ENCODE assay signal across 15 cellular contexts in the genomic region with DNA sequence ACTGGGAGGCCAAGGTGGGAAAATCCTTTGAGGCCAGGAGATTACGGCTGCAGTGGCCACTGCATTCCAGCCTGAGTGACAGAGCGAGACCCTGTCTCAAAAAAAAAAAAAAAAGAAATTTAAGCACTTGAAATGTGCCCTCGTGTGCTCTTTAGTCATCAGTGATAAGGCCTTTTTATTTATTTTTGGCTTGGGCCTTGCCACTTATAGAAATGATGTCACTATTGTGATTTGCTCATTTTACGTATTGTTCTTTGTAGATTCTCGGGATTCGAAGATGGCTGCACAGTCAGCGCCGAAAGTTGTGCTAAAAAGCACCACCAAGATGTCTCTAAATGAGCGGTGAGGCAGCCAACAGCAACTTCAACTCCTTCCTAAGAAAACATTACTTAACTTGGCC. TPM values are rescaled to one million over a fixed set of nuclear protein-coding genes. Genes with fewer than 3 reads are reported as not detected.
DNase-seq lines count a peak whose midpoint lies in the region; ATAC-seq and TF ChIP-seq lines count a peak whose summit lies in the region.
"Had no signal": no experiment of that assay in that cellular context is flagged by ENCODE, and none has a peak within 500 bp of the region (broad histone marks: within the 10 kb centered on the region; RNA-seq: fewer than 3 reads in every experiment).

No MANE protein-coding gene starts in this region.

- H2AK5ac ChIP-seq in H9 (ENCODE audit: insufficient read length, low read length) (no peak overlapping the region), neuronal stem cell (ENCODE audit: low read depth, low read length) (no peak overlapping the region)

- WGBS in H9 (ENCODE audit: extremely low coverage, insufficient read length, low lambda C conversion rate) = no CpG with 5 or more reads among the region's 9 CpGs
- WGBS in neuronal stem cell (ENCODE audit: extremely low coverage in 2 of 2, insufficient read length in 2 of 2, insufficient replicate concordance in 1 of 2), 2 donors = no CpG with 5 or more reads among the region's 9 CpGs

- H3K4me1 Mint-ChIP-seq in CD4-positive, CD25-positive, alpha-beta regulatory T cell = peaks cover 18 to 60% (median 38%) of the 10 kb centered on the region in 4 donors
- peaks cover 13 to 16% of the 10 kb centered on the region in 2 experiments for H3K4me1 Mint-ChIP-seq in H9
- H3K4me1 Mint-ChIP-seq in brain = peaks cover 58% of the 10 kb centered on the region
- peaks cover 19% of the 10 kb centered on the region for H3K4me1 Mint-ChIP-seq in neural progenitor cell

- peaks cover 6% of the 10 kb centered on the region for H3K27me3 Mint-ChIP-seq in CD4-positive, CD25-positive, alpha-beta regulatory T cell
- H3K27me3 Mint-ChIP-seq in H9 (ENCODE audit: low read depth) = no peaks in the 10 kb centered on the region
- peaks cover 9% of the 10 kb centered on the region for H3K27me3 Mint-ChIP-seq in brain
- peaks cover 2% of the 10 kb centered on the region for H3K27me3 Mint-ChIP-seq in neural progenitor cell (ENCODE audit: insufficient read depth, low read depth)
- H3K27me3 Mint-ChIP-seq: dendritic cell treated with granulocyte-macrophage colony-stimulating factor and Interleukin-4, amounts not matched to agents 40 ng/mL and 50 ng/mL, for 4 days; stimulated activated memory B cell treated with anti-CD40 and anti-IgM and Interleukin-4, amounts not matched to agents 10 μg/mL and 1 μg/mL and 100 μg/mL, for 72 hours had no signal

- H3K4me3 Mint-ChIP-seq in CD4-positive, CD25-positive, alpha-beta regulatory T cell = peak overlapping the region; percentile 94 to 100 (median 98)
- H3K4me3 Mint-ChIP-seq in H9 (peak overlapping the region; percentile 75 to 99; a peak in 3 of 5 replicates), brain (peak overlapping the region; percentile 78 to 100 (median 97)), neural progenitor cell (peak overlapping the region; percentile 85)
- H3K4me3 Mint-ChIP-seq: dendritic cell treated with granulocyte-macrophage colony-stimulating factor and Interleukin-4, amounts not matched to agents 40 ng/mL and 50 ng/mL, for 4 days had no signal

- H4K8ac ChIP-seq in H9 (replicated peaks; ENCODE audit: insufficient read length, low read depth, low read length) = no peak overlapping the region
- H4K8ac ChIP-seq in neuronal stem cell (ENCODE audit: low read depth, low read length) = no peak overlapping the region

- H3K27me3 ChIP-seq in CD4-positive, CD25-positive, alpha-beta regulatory T cell (ENCODE audit: control insufficient read depth, insufficient read depth, low read length) = no peaks in the 10 kb centered on the region
- H3K27me3 ChIP-seq in H9 (ENCODE audit: insufficient read depth, low read length) (no peaks in the 10 kb centered on the region), neural progenitor cell (no peaks in the 10 kb centered on the region), neuronal stem cell (ENCODE audit: control insufficient read depth in 3 of 3, insufficient read depth in 3 of 3, low read depth in 1 of 3, low read length in 3 of 3) (no peaks in the 10 kb centered on the region)
- H3K27me3 ChIP-seq: ovary had no signal

- no peaks in the 10 kb centered on the region for H3K9me3 Mint-ChIP-seq in CD4-positive, CD25-positive, alpha-beta regulatory T cell
- H3K9me3 Mint-ChIP-seq in H9 (peaks cover 0 to 3% of the 10 kb centered on the region in 2 experiments; a peak in 1 of 5 replicates), brain (peaks cover 0 to 12% (median 6%) of the 10 kb centered on the region in 5 experiments), neural progenitor cell (no peaks in the 10 kb centered on the region)
- H3K9me3 Mint-ChIP-seq: dendritic cell treated with granulocyte-macrophage colony-stimulating factor and Interleukin-4, amounts not matched to agents 40 ng/mL and 50 ng/mL, for 4 days had no signal

- ATAC-seq in CD4-positive, CD25-positive, alpha-beta regulatory T cell (ENCODE audit: low read depth in 2 of 2) = no peak
- no peak for ATAC-seq in HG03095 (IDR thresholded peaks at IDR 0.05; ENCODE audit: unreplicated experiment)
- ATAC-seq: activated CD4-positive, CD25-positive, alpha-beta regulatory T cell treated with anti-CD3 and anti-CD28 coated beads, Interleukin-2, amount 50 U/mL, for 24 hours; stimulated activated memory B cell treated with anti-CD40 and anti-IgM and Interleukin-4, amounts not matched to agents 10 μg/mL and 1 μg/mL and 100 μg/mL, for 72 hours had no signal

- no peak overlapping the region for H3K4ac ChIP-seq in H9 (ENCODE audit: low read depth, low read length)
- H3K4ac ChIP-seq in neuronal stem cell (ENCODE audit: low read length) = no peak overlapping the region

- H3K9me3 ChIP-seq in CD4-positive, CD25-positive, alpha-beta regulatory T cell (ENCODE audit: control insufficient read depth in 2 of 2, low read length in 2 of 2) = no peaks in the 10 kb centered on the region
- H3K9me3 ChIP-seq in H9 (ENCODE audit: control insufficient read depth, low read depth, low read length) (no peaks in the 10 kb centered on the region), neural progenitor cell (ENCODE audit: low read depth) (no peaks in the 10 kb centered on the region), neuronal stem cell (replicated peaks in 1 of 2; ENCODE audit: control insufficient read depth in 2 of 2, insufficient read depth in 1 of 2, low read depth in 1 of 2, low read length in 2 of 2) (peaks cover 0 to 13% of the 10 kb centered on the region in 2 donors)
- H3K9me3 ChIP-seq: ovary had no signal

- H3K56ac ChIP-seq in H9 (ENCODE audit: insufficient read length, low read depth, low read length) = no peak overlapping the region

- peaks cover 53% of the 10 kb centered on the region for H3K36me3 ChIP-seq in CD4-positive, CD25-positive, alpha-beta regulatory T cell (ENCODE audit: control insufficient read depth, insufficient read depth, low read length)
- H3K36me3 ChIP-seq in neural progenitor cell (peaks cover 32% of the 10 kb centered on the region), neuronal stem cell (replicated peaks in 1 of 2; ENCODE audit: control insufficient read depth in 2 of 2, insufficient read depth in 2 of 2, low read length in 2 of 2) (peaks cover 24 to 64% of the 10 kb centered on the region in 2 donors)
- H3K36me3 ChIP-seq: ovary had no signal

- peaks cover 22% of the 10 kb centered on the region for H3F3A ChIP-seq in neural progenitor cell (ENCODE audit: low read depth)

- H2BK5ac ChIP-seq in H9 (ENCODE audit: insufficient read length, low read length) = no peak overlapping the region
- no peak overlapping the region for H2BK5ac ChIP-seq in neuronal stem cell (ENCODE audit: low read length)

- H3K18ac ChIP-seq in H9 (ENCODE audit: insufficient read length, low read depth, low read length) = no peak overlapping the region
- no peak overlapping the region for H3K18ac ChIP-seq in neuronal stem cell (ENCODE audit: low read length)

- H3K9ac ChIP-seq in H9 (ENCODE audit: extremely low read depth, insufficient read length, low read length) (no peak overlapping the region), neural progenitor cell (no peak overlapping the region), neuronal stem cell (ENCODE audit: low read depth, low read length, poor library complexity) (no peak overlapping the region)

- H3K4me3 ChIP-seq in CD4-positive, CD25-positive, alpha-beta regulatory T cell (ENCODE audit: low read depth, low read length) = no peak overlapping the region
- H3K4me3 ChIP-seq in neural progenitor cell (no peak overlapping the region), neuronal stem cell (ENCODE audit: low read length in 2 of 2) (no peak overlapping the region)

- H4K91ac ChIP-seq in H9 (ENCODE audit: insufficient read length, low read depth, low read length) (no peak overlapping the region), neuronal stem cell (ENCODE audit: low read depth, low read length, poor library complexity) (no peak overlapping the region)

- peaks cover 12% of the 10 kb centered on the region for H3K23me2 ChIP-seq in H9 (ENCODE audit: insufficient read length, low read depth, low read length, poor library complexity, severe bottlenecking)

- H2BK12ac ChIP-seq in H9 (ENCODE audit: insufficient read length, low read depth, low read length) (no peak overlapping the region), neuronal stem cell (ENCODE audit: low read length) (no peak overlapping the region)

- H2BK120ac ChIP-seq in H9 (ENCODE audit: low read depth, low read length, poor library complexity, severe bottlenecking) = no peak overlapping the region
- H2BK120ac ChIP-seq in neuronal stem cell (ENCODE audit: low read depth, low read length) = no peak overlapping the region

- H3K79me2 ChIP-seq in H9 (ENCODE audit: insufficient read depth, low read length) = peaks cover 4% of the 10 kb centered on the region; the same call in 1 of the 2 replicates
- peaks cover 74% of the 10 kb centered on the region for H3K79me2 ChIP-seq in neural progenitor cell (ENCODE audit: low read depth)

- peaks cover 19% of the 10 kb centered on the region for H3K4me1 ChIP-seq in CD4-positive, CD25-positive, alpha-beta regulatory T cell (ENCODE audit: control insufficient read depth, insufficient read depth, low read length, poor library complexity, severe bottlenecking)
- H3K4me1 ChIP-seq in H9 (ENCODE audit: insufficient read depth, low read length) = no peaks in the 10 kb centered on the region
- H3K4me1 ChIP-seq in neural progenitor cell = peaks cover 8% of the 10 kb centered on the region
- peaks cover 1 to 6% of the 10 kb centered on the region in 2 donors for H3K4me1 ChIP-seq in neuronal stem cell (ENCODE audit: control insufficient read depth in 2 of 2, insufficient read depth in 1 of 2, low read depth in 1 of 2, low read length in 2 of 2)

- DNase-seq in CD4-positive, CD25-positive, alpha-beta regulatory T cell = no peak
- DNase-seq in H9 (no peak), neural progenitor cell (ENCODE audit: low spot score) (no peak), HT-29 (ENCODE audit: low spot score) (no peak), neuronal stem cell (ENCODE audit: low spot score) (no peak)
- no peak for DNase-seq in stimulated activated CD4-positive, alpha-beta T cell treated with anti-CD3 and anti-CD28 coated beads, Interleukin-15, amount 100 ng/mL, for 24 hours
- DNase-seq: kidney glomerular epithelial cell, NCI-H1436 had no signal

- no peaks in the 10 kb centered on the region for H3K79me1 ChIP-seq in H9 (ENCODE audit: insufficient read depth, low read depth, low read length, poor library complexity, severe bottlenecking)
- peaks cover 3% of the 10 kb centered on the region for H3K79me1 ChIP-seq in neuronal stem cell (ENCODE audit: low read depth, low read length)

- TF ChIP-seq CTCF in H9 (conservative IDR thresholded peaks at IDR 0.05) = no peak
- no peak for TF ChIP-seq CTCF in brain (conservative IDR thresholded peaks at IDR 0.05)
- no peak for TF ChIP-seq CTCF in neural progenitor cell (IDR thresholded peaks at IDR 0.05)

- H4K5ac ChIP-seq in H9 (ENCODE audit: insufficient read length, low read depth, low read length) = no peak overlapping the region

- H2AFZ ChIP-seq in H9 (ENCODE audit: low read length) (no peak overlapping the region), neural progenitor cell (replicated peaks) (no peak overlapping the region), neuronal stem cell (ENCODE audit: low read length) (no peak overlapping the region)

- H3T11ph ChIP-seq in H9 (ENCODE audit: low read length) = no peak overlapping the region

- no peak overlapping the region for H3K14ac ChIP-seq in H9 (ENCODE audit: insufficient read depth, low read length)
- no peak overlapping the region for H3K14ac ChIP-seq in neuronal stem cell (ENCODE audit: low read length)

- H3K23ac ChIP-seq in H9 (ENCODE audit: insufficient read length, low read depth, low read length) (no peak overlapping the region), neuronal stem cell (ENCODE audit: low read depth, low read length, poor library complexity) (no peak overlapping the region)

- no peak overlapping the region for H2BK15ac ChIP-seq in H9 (ENCODE audit: low read depth, low read length)
- no peak overlapping the region for H2BK15ac ChIP-seq in neuronal stem cell (ENCODE audit: low read length)

- H3K27ac ChIP-seq in CD4-positive, CD25-positive, alpha-beta regulatory T cell (ENCODE audit: insufficient read depth, low read length, poor library complexity, severe bottlenecking) = peak overlapping the region; percentile 100
- no peak overlapping the region for H3K27ac ChIP-seq in H9 (ENCODE audit: insufficient read length, low read depth, low read length)
- no peak overlapping the region for H3K27ac ChIP-seq in neural progenitor cell
- no peak overlapping the region for H3K27ac ChIP-seq in neuronal stem cell (replicated peaks; ENCODE audit: low read length)

- peak overlapping the region in 2 of 3 donors; percentile 86 to 100 for H3K27ac Mint-ChIP-seq in CD4-positive, CD25-positive, alpha-beta regulatory T cell
- H3K27ac Mint-ChIP-seq in H9 = no peak overlapping the region; a peak in 1 of 7 replicates
- peak overlapping the region in 2 of 5 experiments; percentile 86 to 87 for H3K27ac Mint-ChIP-seq in brain
- H3K27ac Mint-ChIP-seq in neural progenitor cell = no peak overlapping the region

- H3K4me2 ChIP-seq in H9 (ENCODE audit: insufficient read depth, insufficient read length, low read length) (no peak overlapping the region), neural progenitor cell (peak overlapping the region; percentile 73), neuronal stem cell (ENCODE audit: insufficient read depth, low read length, poor library complexity, severe bottlenecking) (no peak overlapping the region)

- H3K36me3 Mint-ChIP-seq in CD4-positive, CD25-positive, alpha-beta regulatory T cell = peaks cover 21% of the 10 kb centered on the region
- H3K36me3 Mint-ChIP-seq in H9 (ENCODE audit: insufficient read depth in 1 of 3, low read depth in 3 of 3) (peaks cover 43 to 71% (median 59%) of the 10 kb centered on the region in 3 experiments), brain (peaks cover 64% of the 10 kb centered on the region), neural progenitor cell (peaks cover 21% of the 10 kb centered on the region)

- no peaks in the 10 kb centered on the region for H4K20me1 ChIP-seq in H9 (ENCODE audit: control insufficient read depth, insufficient read depth, insufficient read length)
- peaks cover 39% of the 10 kb centered on the region for H4K20me1 ChIP-seq in neural progenitor cell (ENCODE audit: low read depth)

- H2BK20ac ChIP-seq in H9 (ENCODE audit: low read depth, low read length, poor library complexity, severe bottlenecking) = no peak overlapping the region

RNA-seq across cellular contexts. Expression of a gene that starts 2.4 kb away (rescaled TPM):
- total RNA-seq in CD4-positive, CD25-positive, alpha-beta regulatory T cell = 85.1 TPM
- 10 to 100 TPM; 57.5 to 73.1 (median 65.8) TPM for polyA plus RNA-seq in CD4-positive, CD25-positive, alpha-beta regulatory T cell
- total RNA-seq in H9 (2021) (126 and 129 TPM in 2 replicates), neural progenitor cell (ENCODE audit: low replicate concordance) (96.1 and 104 TPM in 2 replicates)
- polyA plus RNA-seq in brain (ENCODE audit: insufficient read depth, low read depth, low replicate concordance) = 85.1 TPM
- 63.7 and 69.4 TPM in 2 replicates for total RNA-seq in HT-29 (2014; rRNA removed; shearing (Covaris generic))
- polyA plus RNA-seq in neuronal stem cell (2013, experiment 1 of 2) = 77.4 TPM
- polyA plus RNA-seq in neuronal stem cell (2013, experiment 2 of 2) = 76.9 TPM

RNA-seq across cellular contexts. Expression of a gene that starts 8.1 kb away (rescaled TPM):
- total RNA-seq in CD4-positive, CD25-positive, alpha-beta regulatory T cell = not detected
- not detected for polyA plus RNA-seq in CD4-positive, CD25-positive, alpha-beta regulatory T cell
- total RNA-seq in H9 (2021) (1.1 TPM in 1 of 2 replicates, not detected in the other), neural progenitor cell (ENCODE audit: low replicate concordance) (0.74 TPM in 1 of 2 replicates, not detected in the other)
- polyA plus RNA-seq in brain (ENCODE audit: insufficient read depth, low read depth, low replicate concordance) = 570 TPM
- 0.15 TPM in 1 of 2 replicates, not detected in the other for total RNA-seq in HT-29 (2014; rRNA removed; shearing (Covaris generic))
- polyA plus RNA-seq in neuronal stem cell (2013, experiment 1 of 2) = 0.22 TPM
- polyA plus RNA-seq in neuronal stem cell (2013, experiment 2 of 2) = 0.12 TPM
- total RNA-seq: fibroblast of villous mesenchyme had no signal

RNA-seq across cellular contexts. Expression of a gene that starts 9.0 kb away (rescaled TPM):
- 6.4 TPM for total RNA-seq in CD4-positive, CD25-positive, alpha-beta regulatory T cell
- polyA plus RNA-seq in CD4-positive, CD25-positive, alpha-beta regulatory T cell = 1 to 10 TPM in 2 of 4 donors, under 1 TPM in 2; 0.41 to 1.8 (median 1.3) TPM
- total RNA-seq in H9 (2021) (55.0 and 64.5 TPM in 2 replicates), neural progenitor cell (ENCODE audit: low replicate concordance) (78.9 and 87.4 TPM in 2 replicates)
- polyA plus RNA-seq in brain (ENCODE audit: insufficient read depth, low read depth, low replicate concordance) = 198 TPM
- total RNA-seq in HT-29 (2014; rRNA removed; shearing (Covaris generic)) = 78.7 and 87.3 TPM in 2 replicates
- 110 TPM for polyA plus RNA-seq in neuronal stem cell (2013, experiment 1 of 2)
- 107 TPM for polyA plus RNA-seq in neuronal stem cell (2013, experiment 2 of 2)

RNA-seq across cellular contexts. Expression of a gene that starts 20.2 kb away (rescaled TPM):
- not detected for total RNA-seq in CD4-positive, CD25-positive, alpha-beta regulatory T cell
- not detected for polyA plus RNA-seq in CD4-positive, CD25-positive, alpha-beta regulatory T cell
- total RNA-seq in H9 (2021) (0.63 and 0.66 TPM in 2 replicates), neural progenitor cell (ENCODE audit: low replicate concordance) (not detected in 2 replicates)
- 0.39 TPM for polyA plus RNA-seq in brain (ENCODE audit: insufficient read depth, low read depth, low replicate concordance)
- total RNA-seq in HT-29 (2014; rRNA removed; shearing (Covaris generic)) = 35.6 and 46.2 TPM in 2 replicates
- 0.04 TPM for polyA plus RNA-seq in neuronal stem cell (2013, experiment 1 of 2)
- polyA plus RNA-seq in neuronal stem cell (2013, experiment 2 of 2) = not detected
- total RNA-seq: fibroblast of villous mesenchyme had no signal

RNA-seq across cellular contexts. Expression of a gene that starts 22.2 kb away (rescaled TPM):
- total RNA-seq in CD4-positive, CD25-positive, alpha-beta regulatory T cell = 21.5 TPM
- 100 to 1,000 TPM in 1 of 4 donors, 10 to 100 TPM in 3; 84.9 to 120 (median 93.7) TPM for polyA plus RNA-seq in CD4-positive, CD25-positive, alpha-beta regulatory T cell
- 29.0 and 29.5 TPM in 2 replicates for total RNA-seq in H9 (2021)
- 72.3 TPM for polyA plus RNA-seq in brain (ENCODE audit: insufficient read depth, low read depth, low replicate concordance)
- total RNA-seq in neural progenitor cell (ENCODE audit: low replicate concordance) = 50.1 and 52.4 TPM in 2 replicates
- 45.5 and 46.0 TPM in 2 replicates for total RNA-seq in HT-29 (2014; rRNA removed; shearing (Covaris generic))
- polyA plus RNA-seq in neuronal stem cell (2013, experiment 1 of 2) = 50.9 TPM
- 51.1 TPM for polyA plus RNA-seq in neuronal stem cell (2013, experiment 2 of 2)

Comparison
In these comparisons a context has a peak if more than half of its experiments do, and no peak if none do; other contexts are left out.
1. H3K27ac Mint-ChIP-seq: peak in CD4-positive, CD25-positive, alpha-beta regulatory T cell (2 of 3); none in H9 (0 of 3) and neural progenitor cell (single experiment).
2. Peak in every context shown above with its lines, with median percentiles within 50 percentile points of each other: H3K4me3 Mint-ChIP-seq.